28 cellular contexts compared by ENCODE assay signal in the genomic region with DNA sequence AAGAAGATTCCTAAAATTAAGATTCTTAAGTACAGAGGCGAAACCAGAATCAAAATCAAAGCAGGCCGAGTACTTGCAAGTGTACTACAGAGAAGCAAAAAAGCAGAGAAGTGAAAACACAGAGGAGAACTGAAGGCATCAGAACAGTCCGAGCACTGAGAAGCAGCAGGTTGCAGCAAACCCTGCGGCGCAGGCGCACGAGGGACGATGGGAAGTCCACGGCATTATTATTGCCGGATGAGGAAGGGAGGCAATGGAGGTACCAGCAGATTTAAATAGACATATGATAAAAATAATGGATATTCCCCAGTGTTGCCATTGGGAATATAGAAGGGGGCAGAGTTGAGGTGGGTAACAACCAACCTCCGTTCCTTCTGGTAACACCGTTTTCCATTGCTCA. TPM values are rescaled to one million over a fixed set of nuclear protein-coding genes. Genes with fewer than 3 reads are reported as not detected.
DNase-seq lines count a peak whose midpoint lies in the region; TF ChIP-seq lines count a peak whose summit lies in the region.
"Had no signal": no experiment of that assay in that cellular context is flagged by ENCODE, and none has a peak within 500 bp of the region (broad histone marks: within the 10 kb centered on the region; RNA-seq: fewer than 3 reads in every experiment).

No MANE protein-coding gene starts in this region.

- peak overlapping the region; percentile 1 for H3K27ac Mint-ChIP-seq in nephron progenitor cell
- H3K27ac Mint-ChIP-seq: B cell; CD14-positive monocyte; CD4-positive, alpha-beta memory T cell; CD4-positive, CD25-positive, alpha-beta regulatory T cell; CD8-positive, alpha-beta memory T cell had no signal

- no peak for TF ChIP-seq CTCF in nephron progenitor cell (IDR thresholded peaks at IDR 0.05)
- no peak for TF ChIP-seq CTCF in testis (IDR thresholded peaks at IDR 0.05)
- TF ChIP-seq CTCF in brain microvascular endothelial cell (IDR thresholded peaks at IDR 0.05; ENCODE audit: low read depth, low read length, missing control alignments) = no peak

- H3K9me3 Mint-ChIP-seq in nephron progenitor cell = no peaks in the 10 kb centered on the region
- H3K9me3 Mint-ChIP-seq: CD14-positive monocyte had no signal

- H3K27ac ChIP-seq in testis (no peak overlapping the region), brain microvascular endothelial cell (no peak overlapping the region)
- H3K27ac ChIP-seq: 22Rv1; A549; BLaER1 treated with 17β-estradiol and CSF1 and Interleukin-3, amounts not matched to agents 10 nM and 100 nM had no signal

- WGBS in testis, 2 donors = 67 to 70% methylated on average over 12 of the region's 12 CpGs

- DNase-seq in NCI-H748 (lab: John Stamatoyannopoulos, UW; ENCODE audit: unreplicated experiment) = peak; percentile 26
- no peak for DNase-seq in NCI-H748 treated with DMSO at 0.1 percent for 48 hours (lab: John Stamatoyannopoulos, UW)
- DNase-seq in nephron progenitor cell = no peak
- DNase-seq in testis = peak; percentile 17
- DNase-seq in brain microvascular endothelial cell = no peak
- no peak for DNase-seq in C1 segment of cervical spinal cord (lab: John Stamatoyannopoulos, UW)
- DNase-seq: AML-193; CD4-positive, alpha-beta memory T cell; CD4-positive, CD25-positive, alpha-beta regulatory T cell; CD8-positive, alpha-beta memory T cell; COR-L47; DMS 273 treated with DMSO at 0.1 percent for 48 hours; DMS153; DMS53; DMS79; DND-41; EL; GDM1 had no signal

- no peak overlapping the region for H3K4me3 ChIP-seq in testis
- no peak overlapping the region for H3K4me3 ChIP-seq in brain microvascular endothelial cell (ENCODE audit: low read depth, low read length)
- H3K4me3 ChIP-seq: A549; BLaER1 treated with 17β-estradiol and CSF1 and Interleukin-3, amounts not matched to agents 10 nM and 100 nM; GM12878 had no signal

- H3K27me3 Mint-ChIP-seq in nephron progenitor cell (ENCODE audit: low read depth, poor library complexity) = no peaks in the 10 kb centered on the region
- H3K27me3 Mint-ChIP-seq: B cell; CD4-positive, CD25-positive, alpha-beta regulatory T cell had no signal

- H3K36me3 Mint-ChIP-seq in nephron progenitor cell (ENCODE audit: low read depth) = no peaks in the 10 kb centered on the region
- H3K36me3 Mint-ChIP-seq: CD14-positive monocyte; CD4-positive, alpha-beta memory T cell; CD4-positive, CD25-positive, alpha-beta regulatory T cell; CD8-positive, alpha-beta memory T cell had no signal

- no peaks in the 10 kb centered on the region for H3K36me3 ChIP-seq in testis (ENCODE audit: low read depth, missing control alignments)
- no peaks in the 10 kb centered on the region for H3K36me3 ChIP-seq in brain microvascular endothelial cell (replicated peaks)
- H3K36me3 ChIP-seq: BLaER1 treated with 17β-estradiol and CSF1 and Interleukin-3, amounts not matched to agents 10 nM and 100 nM had no signal

- H3K9me3 ChIP-seq in testis = no peaks in the 10 kb centered on the region
- H3K9me3 ChIP-seq: A549 had no signal

- in situ Hi-C loops in brain microvascular endothelial cell (cut with HindIII; ENCODE audit: low pct_ligation_motif_present, low sequenced_read_pairs) = no loop called here

- no peak overlapping the region for H3K4me3 Mint-ChIP-seq in nephron progenitor cell
- H3K4me3 Mint-ChIP-seq: B cell; CD14-positive monocyte; CD4-positive, alpha-beta memory T cell; CD4-positive, CD25-positive, alpha-beta regulatory T cell; CD8-positive, alpha-beta memory T cell had no signal

- H3K4me1 ChIP-seq in testis = no peaks in the 10 kb centered on the region
- H3K4me1 ChIP-seq: A549; BLaER1 treated with 17β-estradiol and CSF1 and Interleukin-3, amounts not matched to agents 10 nM and 100 nM had no signal

- no peak for TF ChIP-seq POLR2A in testis (IDR thresholded peaks at IDR 0.05)

- H3K27me3 ChIP-seq in testis = no peaks in the 10 kb centered on the region
- H3K27me3 ChIP-seq in brain microvascular endothelial cell (replicated peaks) = no peaks in the 10 kb centered on the region
- H3K27me3 ChIP-seq: BLaER1 treated with 17β-estradiol and CSF1 and Interleukin-3, amounts not matched to agents 10 nM and 100 nM had no signal

- peaks cover 6% of the 10 kb centered on the region for H3K4me1 Mint-ChIP-seq in nephron progenitor cell
- H3K4me1 Mint-ChIP-seq: B cell; CD14-positive monocyte; CD4-positive, alpha-beta memory T cell; CD4-positive, CD25-positive, alpha-beta regulatory T cell; CD8-positive, alpha-beta memory T cell had no signal

- intact Hi-C loops in testis (cut with DNase I; ENCODE audit: low total_unique reads) = no loop called here

RNA-seq across cellular contexts. Expression of a gene that starts 7.2 kb away (rescaled TPM):
- total RNA-seq in testis = 1 to 10 TPM; 3.9 to 9.4 TPM
- 18.1 TPM for polyA plus RNA-seq in testis (ENCODE audit: insufficient read depth, low read depth, low replicate concordance)
- total RNA-seq: A172; B cell; CD4-positive, alpha-beta memory T cell; CD4-positive, CD25-positive, alpha-beta regulatory T cell; CD8-positive, alpha-beta memory T cell; Daoy; G401; GM12878 had no signal
- polyA plus RNA-seq: A549; BJ; CD14-positive monocyte; CD4-positive, alpha-beta memory T cell; CD4-positive, CD25-positive, alpha-beta regulatory T cell; CD8-positive, alpha-beta memory T cell; GM12878 had no signal

Comparison
In these comparisons a context has a peak if more than half of its experiments do, and no peak if none do; other contexts are left out.
1. DNase-seq: peak in NCI-H748 (single experiment) and testis (single experiment); none in NCI-H748 treated with DMSO at 0.1 percent for 48 hours (single experiment), nephron progenitor cell (single experiment), brain microvascular endothelial cell (single experiment) and C1 segment of cervical spinal cord (0 of 14).